Comparison of ENCODE assay signal across 38 cellular contexts in the genomic region with DNA sequence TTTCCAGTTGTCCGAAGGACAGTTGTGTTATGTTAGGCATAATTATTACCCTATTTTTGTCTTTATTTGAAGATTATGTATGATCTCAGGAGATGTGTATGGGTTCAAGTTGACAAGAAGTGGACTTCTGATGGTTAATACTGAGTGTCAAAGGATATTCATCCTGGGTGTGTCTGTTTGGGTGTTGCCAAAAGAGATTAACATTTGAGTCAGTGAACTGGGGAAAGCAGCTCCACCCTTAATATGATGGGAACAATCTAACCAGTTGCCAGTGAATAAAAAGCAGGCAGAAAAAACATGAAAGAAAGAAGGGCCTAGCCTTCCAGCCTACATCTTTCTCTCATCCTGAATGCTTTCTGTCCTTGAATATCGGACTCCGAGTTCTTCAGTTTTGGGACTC.
"Had no signal": no experiment of that assay in that cellular context is flagged by ENCODE, and none has a peak within 500 bp of the region (broad histone marks: within the 10 kb centered on the region; RNA-seq: fewer than 3 reads in every experiment).

No MANE protein-coding gene starts in this region.

- H3K4me3 ChIP-seq: adrenal gland, body of pancreas, breast epithelium, cardiac muscle cell had no signal

- ATAC-seq: activated CD4-positive, alpha-beta T cell treated with anti-CD3 and anti-CD28 coated beads for 36 hours; activated CD4-positive, CD25-positive, alpha-beta regulatory T cell treated with anti-CD3 and anti-CD28 coated beads, Interleukin-2, amount 50 U/mL, for 24 hours; activated CD8-positive, alpha-beta memory T cell treated with anti-CD3 and anti-CD28 coated beads, Interleukin-2, amount 10 ng/mL, durations not matched to agents 7 days and 5 days; activated CD8-positive, alpha-beta T cell treated with anti-CD3 and anti-CD28 coated beads, Interleukin-2, amount 10 ng/mL, durations not matched to agents 7 days and 5 days; activated naive CD4-positive, alpha-beta T cell treated with anti-CD3 and anti-CD28 coated beads, Interleukin-2, amount 50 U/mL, for 72 hours; body of pancreas; WTC11 had no signal

- H3K9me3 Mint-ChIP-seq: activated CD4-positive, alpha-beta memory T cell treated with anti-CD3 and anti-CD28 coated beads, Interleukin-2, amount 10 ng/mL, durations not matched to agents 7 days and 5 days; activated T-helper 2 cell treated with anti-CD3 and anti-CD28 coated beads, Interferon-gamma antibody, Interleukin-2, Interleukin-4, amounts not matched to agents 10 μg/mL and 5 μg/mL and 100 μg/mL, durations not matched to agents 14 hours and 24 hours and 36 hours; T-helper 1 cell treated with Interleukin-12 subunit alpha and Interleukin-12 subunit beta and Interleukin-4 antibody, amounts not matched to agents 30 μg/mL and 1 μg/mL, for 36 hours; T-helper 2 cell treated with Interferon-gamma antibody and Interleukin-4, amounts not matched to agents 5 μg/mL and 100 μg/mL, for 36 hours had no signal

- H3K36me3 Mint-ChIP-seq: activated CD8-positive, alpha-beta memory T cell treated with anti-CD3 and anti-CD28 coated beads, Interleukin-2, amount 10 ng/mL, durations not matched to agents 7 days and 5 days; activated naive CD8-positive, alpha-beta T cell treated with anti-CD3 and anti-CD28 coated beads for 36 hours had no signal

- H3K27me3 Mint-ChIP-seq: activated CD4-positive, alpha-beta memory T cell treated with anti-CD3 and anti-CD28 coated beads, Interleukin-2, amount 10 ng/mL, durations not matched to agents 7 days and 5 days; activated CD4-positive, alpha-beta T cell treated with anti-CD3 and anti-CD28 coated beads for 36 hours; activated CD4-positive, alpha-beta T cell treated with anti-CD3 and anti-CD28 coated beads, Interleukin-2, amount 10 ng/mL, durations not matched to agents 7 days and 5 days; activated CD8-positive, alpha-beta memory T cell treated with anti-CD3 and anti-CD28 coated beads, Interleukin-2, amount 10 ng/mL, durations not matched to agents 7 days and 5 days; activated T-cell treated with anti-CD3 and anti-CD28 coated beads, Interleukin-2, amount 50 U/mL, for 24 hours; central memory CD8-positive, alpha-beta T cell had no signal

- DNase-seq: activated CD4-positive, alpha-beta memory T cell treated with anti-CD3 and anti-CD28 coated beads, Interleukin-2, amount 10 ng/mL, durations not matched to agents 7 days and 5 days; activated CD4-positive, alpha-beta T cell treated with anti-CD3 and anti-CD28 coated beads for 1 hour; activated CD4-positive, alpha-beta T cell treated with anti-CD3 and anti-CD28 coated beads for 36 hours; activated CD4-positive, alpha-beta T cell treated with anti-CD3 and anti-CD28 coated beads for 48 hours; activated CD4-positive, alpha-beta T cell treated with anti-CD3 and anti-CD28 coated beads, Interleukin-2, amount 10 ng/mL, durations not matched to agents 7 days and 5 days; activated CD4-positive, alpha-beta T cell treated with anti-CD3 and anti-CD28 coated beads, Interleukin-2, amount 50 U/mL, for 48 hours; activated CD4-positive, CD25-positive, alpha-beta regulatory T cell; activated CD8-positive, alpha-beta memory T cell treated with anti-CD3 and anti-CD28 coated beads for 24 hours; activated CD8-positive, alpha-beta memory T cell treated with anti-CD3 and anti-CD28 coated beads, Interleukin-2, amount 10 ng/mL, durations not matched to agents 7 days and 5 days; activated CD8-positive, alpha-beta memory T cell treated with anti-CD3 and anti-CD28 coated beads, Interleukin-2, amount 50 U/mL, for 48 hours; activated CD8-positive, alpha-beta T cell treated with anti-CD3 and anti-CD28 coated beads, Interleukin-2, amount 10 ng/mL, durations not matched to agents 7 days and 5 days; activated effector memory CD4-positive, alpha-beta T cell treated with Interleukin-2 at 50 U/mL for 16 hours; activated gamma-delta T cell; activated naive CD4-positive, alpha-beta T cell treated with anti-CD3 and anti-CD28 coated beads, Interleukin-2, amount 50 U/mL, for 16 hours; activated naive CD4-positive, alpha-beta T cell treated with Interleukin-2 at 50 U/mL for 16 hours; activated naive CD8-positive, alpha-beta T cell treated with anti-CD3 and anti-CD28 coated beads for 36 hours; activated T-cell treated with anti-CD3 and anti-CD28 coated beads, Interleukin-2, amount 50 U/mL, for 24 hours; activated T-cell treated with anti-CD3 and anti-CD28 coated beads, Interleukin-2, amount 50 U/mL, for 48 hours; adrenal gland; amniotic stem cell; aorta; body of pancreas; brain microvascular endothelial cell; caudate nucleus; cerebellar nuclear complex; T-helper 1 cell; T-helper 2 cell; T-helper 9 cell; WERI-Rb-1 had no signal

- H3K27ac Mint-ChIP-seq: activated CD4-positive, alpha-beta memory T cell treated with anti-CD3 and anti-CD28 coated beads, Interleukin-2, amount 10 ng/mL, durations not matched to agents 7 days and 5 days; activated CD4-positive, alpha-beta T cell treated with anti-CD3 and anti-CD28 coated beads for 36 hours; activated CD4-positive, alpha-beta T cell treated with anti-CD3 and anti-CD28 coated beads, Interleukin-2, amount 10 ng/mL, durations not matched to agents 7 days and 5 days; activated CD8-positive, alpha-beta memory T cell treated with anti-CD3 and anti-CD28 coated beads, Interleukin-2, amount 10 ng/mL, durations not matched to agents 7 days and 5 days; activated CD8-positive, alpha-beta T cell treated with anti-CD3 and anti-CD28 coated beads, Interleukin-2, amount 10 ng/mL, durations not matched to agents 7 days and 5 days; activated naive CD4-positive, alpha-beta T cell treated with anti-CD3 and anti-CD28 coated beads, Interleukin-2, amount 50 U/mL, for 72 hours; activated naive CD8-positive, alpha-beta T cell treated with anti-CD3 and anti-CD28 coated beads for 36 hours; activated T-cell treated with anti-CD3 and anti-CD28 coated beads, Interleukin-2, amount 50 U/mL, for 24 hours; activated T-helper 2 cell treated with anti-CD3 and anti-CD28 coated beads, Interferon-gamma antibody, Interleukin-2, Interleukin-4, amounts not matched to agents 10 μg/mL and 5 μg/mL and 100 μg/mL, durations not matched to agents 14 hours and 24 hours and 36 hours; T-helper 1 cell treated with Interleukin-12 subunit alpha and Interleukin-12 subunit beta and Interleukin-4 antibody, amounts not matched to agents 30 μg/mL and 1 μg/mL, for 36 hours; T-helper 2 cell treated with Interferon-gamma antibody and Interleukin-4, amounts not matched to agents 5 μg/mL and 100 μg/mL, for 36 hours; WTC11 had no signal

- H3K4me1 Mint-ChIP-seq: activated CD4-positive, alpha-beta memory T cell treated with anti-CD3 and anti-CD28 coated beads, Interleukin-2, amount 10 ng/mL, durations not matched to agents 7 days and 5 days; activated CD4-positive, alpha-beta T cell treated with anti-CD3 and anti-CD28 coated beads for 36 hours; activated CD4-positive, alpha-beta T cell treated with anti-CD3 and anti-CD28 coated beads, Interleukin-2, amount 10 ng/mL, durations not matched to agents 7 days and 5 days; activated CD8-positive, alpha-beta memory T cell treated with anti-CD3 and anti-CD28 coated beads, Interleukin-2, amount 10 ng/mL, durations not matched to agents 7 days and 5 days; activated naive CD8-positive, alpha-beta T cell treated with anti-CD3 and anti-CD28 coated beads for 36 hours; central memory CD8-positive, alpha-beta T cell had no signal

- H3K4me3 Mint-ChIP-seq: activated CD4-positive, alpha-beta memory T cell treated with anti-CD3 and anti-CD28 coated beads, Interleukin-2, amount 10 ng/mL, durations not matched to agents 7 days and 5 days; activated CD4-positive, alpha-beta T cell treated with anti-CD3 and anti-CD28 coated beads for 36 hours; activated CD4-positive, alpha-beta T cell treated with anti-CD3 and anti-CD28 coated beads, Interleukin-2, amount 10 ng/mL, durations not matched to agents 7 days and 5 days; activated CD8-positive, alpha-beta memory T cell treated with anti-CD3 and anti-CD28 coated beads, Interleukin-2, amount 10 ng/mL, durations not matched to agents 7 days and 5 days; activated CD8-positive, alpha-beta T cell treated with anti-CD3 and anti-CD28 coated beads, Interleukin-2, amount 10 ng/mL, durations not matched to agents 7 days and 5 days; activated naive CD8-positive, alpha-beta T cell treated with anti-CD3 and anti-CD28 coated beads for 36 hours; activated T-cell treated with anti-CD3 and anti-CD28 coated beads, Interleukin-2, amount 50 U/mL, for 24 hours; central memory CD8-positive, alpha-beta T cell; T-helper 1 cell treated with Interleukin-12 subunit alpha and Interleukin-12 subunit beta and Interleukin-4 antibody, amounts not matched to agents 30 μg/mL and 1 μg/mL, for 36 hours; T-helper 2 cell treated with Interferon-gamma antibody and Interleukin-4, amounts not matched to agents 5 μg/mL and 100 μg/mL, for 36 hours; WTC11 had no signal
